In the genomic region with DNA sequence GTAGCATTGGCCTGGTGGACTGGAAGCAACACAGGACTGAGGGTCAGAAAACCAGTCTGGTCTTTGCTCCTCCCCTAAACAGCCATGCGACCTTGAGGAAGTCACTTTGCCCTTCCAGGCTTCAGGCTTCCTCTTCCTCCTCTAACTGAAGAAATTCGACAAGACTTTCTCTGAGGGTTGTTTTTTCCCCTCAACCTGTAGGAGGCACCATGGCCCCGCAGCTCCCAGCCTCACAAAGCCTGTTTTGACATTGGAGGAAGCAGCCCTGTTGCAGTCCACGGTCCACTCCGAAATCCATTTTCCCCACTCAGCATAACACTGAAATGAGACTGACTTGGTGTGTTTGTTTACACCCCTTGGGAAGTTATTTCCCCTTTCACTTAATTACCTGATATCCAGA, we compare ENCODE assay signal across 8 cellular contexts. TPM values are rescaled to one million over a fixed set of nuclear protein-coding genes. Genes with fewer than 3 reads are reported as not detected.
A peak's percentile ranks its signal among the peaks of the same experiment; 100 is the strongest.
DNase-seq lines count a peak whose midpoint lies in the region; ATAC-seq and TF ChIP-seq lines count a peak whose summit lies in the region.
"Had no signal": no experiment of that assay in that cellular context is flagged by ENCODE, and none has a peak within 500 bp of the region (broad histone marks: within the 10 kb centered on the region; RNA-seq: fewer than 3 reads in every experiment).

No MANE protein-coding gene starts in this region.

- no peak overlapping the region for H3K4me3 Mint-ChIP-seq in glutamatergic neuron (ENCODE audit: unreplicated experiment)

- H3K9me3 ChIP-seq in BE2C: no peaks in the 10 kb centered on the region

- H3K36me3 Mint-ChIP-seq in glutamatergic neuron (ENCODE audit: unreplicated experiment): no peaks in the 10 kb centered on the region

- no peaks in the 10 kb centered on the region for H3K36me3 ChIP-seq in BE2C

- no peaks in the 10 kb centered on the region for H3K27me3 Mint-ChIP-seq in glutamatergic neuron (ENCODE audit: unreplicated experiment)

- no peak overlapping the region for H3K27ac Mint-ChIP-seq in glutamatergic neuron (ENCODE audit: unreplicated experiment)

- DNase-seq in NOMO-1 treated with dmso at 0.1 percent for 144 hours (lab: John Stamatoyannopoulos, UW; ENCODE audit: unreplicated experiment): peak; percentile 33
- peak; percentile 76 for DNase-seq in glutamatergic neuron
- DNase-seq in putamen (ENCODE audit: low spot score): peak; percentile 29
- no peak for DNase-seq in BE2C
- no peak for DNase-seq in activated CD8-positive, alpha-beta memory T cell treated with anti-CD3 and anti-CD28 coated beads for 24 hours
- DNase-seq: activated T-cell treated with anti-CD3 and anti-CD28 coated beads for 4 hours had no signal

- no peaks in the 10 kb centered on the region for H3K4me1 Mint-ChIP-seq in glutamatergic neuron (ENCODE audit: low read depth, unreplicated experiment)

- ATAC-seq in HG02759 (IDR thresholded peaks at IDR 0.05; ENCODE audit: unreplicated experiment): no peak

- TF ChIP-seq CTCF in GM12874 (IDR thresholded peaks at IDR 0.05; ENCODE audit: insufficient read depth, low read depth, low read length) (0 out of 2 replicates have a peak, but pooled peaks have one; percentile 17), glutamatergic neuron (IDR thresholded peaks at IDR 0.05; ENCODE audit: partially characterized antibody, unreplicated experiment) (peak; percentile 59), BE2C (IDR thresholded peaks at IDR 0.05; ENCODE audit: low read depth, low read length) (no peak)

- no peaks in the 10 kb centered on the region for H3K4me1 ChIP-seq in BE2C

- H3K27me3 ChIP-seq in BE2C: no peaks in the 10 kb centered on the region

- no peaks in the 10 kb centered on the region for H3K9me3 Mint-ChIP-seq in glutamatergic neuron (ENCODE audit: unreplicated experiment)

- no peak overlapping the region for H3K4me3 ChIP-seq in BE2C (ENCODE audit: low read depth, low read length)

RNA-seq across cellular contexts. Expression of gene PIRT, which starts 41.2 kb away (rescaled TPM):
- 0.32 TPM for total RNA-seq in glutamatergic neuron (ENCODE audit: unreplicated experiment)
- polyA plus RNA-seq in BE2C (2012; ENCODE audit: insufficient read depth, insufficient read length, low read depth): not detected

Comparison
In these comparisons a context has a peak if more than half of its experiments do, and no peak if none do; other contexts are left out.
1. DNase-seq: peak in NOMO-1 treated with dmso at 0.1 percent for 144 hours (single experiment), glutamatergic neuron (single experiment) and putamen (single experiment); none in BE2C (single experiment) and activated CD8-positive, alpha-beta memory T cell treated with anti-CD3 and anti-CD28 coated beads for 24 hours (single experiment).